5 cellular contexts compared by ENCODE assay signal in the genomic region with DNA sequence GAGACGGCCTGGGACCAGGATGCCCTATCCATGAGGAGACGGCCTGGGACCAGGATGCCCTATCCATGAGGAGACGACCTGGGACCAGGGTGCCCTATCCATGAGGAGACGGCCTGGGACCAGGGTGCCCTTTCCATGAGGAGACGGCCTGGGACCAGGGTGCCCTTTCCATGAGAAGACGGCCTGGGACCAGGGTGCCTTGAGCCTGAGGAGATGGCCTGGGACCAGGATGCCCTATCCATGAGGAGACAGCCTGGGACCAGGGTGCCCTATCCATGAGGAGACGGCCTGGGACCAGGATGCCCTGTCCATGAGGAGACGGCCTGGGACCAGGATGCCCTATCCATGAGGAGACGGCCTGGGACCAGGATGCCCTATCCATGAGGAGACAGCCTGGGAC. TPM values are rescaled to one million over a fixed set of nuclear protein-coding genes. Genes with fewer than 3 reads are reported as not detected.
"Had no signal": no experiment of that assay in that cellular context is flagged by ENCODE, and none has a peak within 500 bp of the region (broad histone marks: within the 10 kb centered on the region; RNA-seq: fewer than 3 reads in every experiment).

No MANE protein-coding gene starts in this region.

RNA-seq across cellular contexts. Expression of gene VIPR2, which starts 58.6 kb away (rescaled TPM):
- total RNA-seq: kidney epithelial cell, lung microvascular endothelial cell, mammary epithelial cell, myocyte had no signal
- polyA plus RNA-seq: keratinocyte, mammary epithelial cell had no signal
